Comparison of ENCODE assay signal across 8 cellular contexts in the genomic region with DNA sequence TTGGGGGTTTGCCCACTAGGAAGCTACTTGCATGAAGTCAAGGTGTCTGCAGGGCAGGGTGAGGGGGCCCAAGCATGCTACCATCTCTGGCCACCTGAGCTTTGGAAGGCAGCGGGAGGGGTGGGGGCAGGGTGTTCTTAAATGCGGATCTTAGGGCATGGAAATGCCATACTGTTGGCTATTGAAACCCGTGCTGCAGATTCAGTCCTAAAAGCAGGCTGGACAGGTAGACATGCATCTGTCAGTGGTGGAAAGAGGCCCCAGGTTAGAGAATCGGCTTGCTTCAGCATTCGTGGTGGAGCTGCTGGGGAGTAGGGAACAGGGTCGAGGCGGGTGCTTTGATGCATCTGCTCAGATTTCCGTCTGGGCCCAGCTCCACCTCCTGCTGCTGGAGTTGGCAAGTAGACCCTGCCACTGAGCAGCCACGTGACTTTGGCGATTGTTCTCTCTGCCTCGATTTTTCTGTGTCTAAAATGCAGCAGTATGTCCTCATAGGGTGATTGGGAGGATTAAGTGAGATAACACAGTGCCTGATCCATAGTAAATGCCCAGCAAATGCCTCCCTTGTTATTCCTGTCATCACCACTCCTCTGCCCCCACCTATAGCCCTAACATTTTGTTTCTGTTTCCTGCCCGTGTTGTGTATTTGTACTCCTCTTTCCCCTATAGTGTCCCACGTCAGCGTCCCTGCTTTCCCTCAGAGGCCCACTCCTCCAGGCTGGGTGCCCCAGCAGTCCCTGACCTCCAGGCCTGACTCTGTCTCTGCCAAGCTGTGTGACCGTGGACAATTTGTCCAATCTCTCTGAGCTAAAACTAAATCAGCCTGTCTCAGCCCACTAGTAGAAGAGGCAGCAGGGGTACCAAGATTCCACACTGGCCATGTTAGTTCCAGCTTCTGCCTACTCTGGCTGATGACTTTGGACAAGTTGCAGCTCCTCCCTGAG. TPM values are rescaled to one million over a fixed set of nuclear protein-coding genes. Genes with fewer than 3 reads are reported as not detected.
DNase-seq lines count a peak whose midpoint lies in the region; ATAC-seq and TF ChIP-seq lines count a peak whose summit lies in the region.

No MANE protein-coding gene starts in this region.

- no peaks in the 10 kb centered on the region for H3K36me3 ChIP-seq in suprapubic skin

- BruUV-seq in MCF 10A (replicated peaks; lab: Mats Ljungman, UMichigan) = no TSS peak

- POLR2A ChIA-PET in activated CD4-positive, alpha-beta T cell treated with anti-CD3 and anti-CD28 coated beads for 36 hours (lab: Charles Lee) = no interaction called here
- POLR2A ChIA-PET in MCF 10A (lab: Yijun Ruan, JAX) = interaction anchor here (0.6 to 1.2 kb wide), 9 partner anchors 9 to 80 kb away, joined by 3 to 4 read pairs (median 3); partner anchors contain the start of genes BLOC1S3, GEMIN7 and TRAPPC6A

- intact Hi-C loops in activated CD4-positive, alpha-beta T cell treated with anti-CD3 and anti-CD28 coated beads for 36 hours (cut with DNase I, micrococcal nuclease) = no loop called here
- intact Hi-C loops in MCF 10A (cut with micrococcal nuclease) = loop anchor here (10.0 kb wide), 2 partner anchors 146 to 236 kb away; partner anchors contain the start of gene EXOC3L2

- H3K4me1 ChIP-seq in suprapubic skin = peaks cover 94% of the 10 kb centered on the region

- no peak for ATAC-seq in activated CD4-positive, alpha-beta T cell treated with anti-CD3 and anti-CD28 coated beads for 36 hours
- ATAC-seq in HG03045 (IDR thresholded peaks at IDR 0.05; ENCODE audit: unreplicated experiment) = no peak

- H3K4me3 ChIP-seq in suprapubic skin = peak overlapping the region; percentile 6

- no peak for TF ChIP-seq EP300 in suprapubic skin (IDR thresholded peaks at IDR 0.05)

- peak overlapping the region; percentile 76 for H3K27ac ChIP-seq in suprapubic skin

- CTCF ChIA-PET in activated CD4-positive, alpha-beta T cell treated with anti-CD3 and anti-CD28 coated beads for 36 hours (lab: Charles Lee) = interaction anchor here (0.5 to 1.1 kb wide), 4 partner anchors 12 to 239 kb away, joined by 3 to 4 read pairs (median 3); no protein-coding TSS in a partner anchor
- CTCF ChIA-PET in MCF 10A (lab: Yijun Ruan, JAX) = interaction anchor here (0.7 to 1.5 kb wide), 4 partner anchors 14 to 240 kb away, joined by 3 to 8 read pairs (median 3); no protein-coding TSS in a partner anchor

- H3K27me3 Mint-ChIP-seq in activated CD4-positive, alpha-beta T cell treated with anti-CD3 and anti-CD28 coated beads for 36 hours = no peaks in the 10 kb centered on the region
- H3K27me3 Mint-ChIP-seq in MCF 10A (ENCODE audit: insufficient read depth, unreplicated experiment) = no peaks in the 10 kb centered on the region

- DNase-seq in activated CD4-positive, alpha-beta T cell treated with anti-CD3 and anti-CD28 coated beads for 36 hours = no peak
- no peak for DNase-seq in activated CD4-positive, alpha-beta T cell treated with anti-CD3 and anti-CD28 coated beads for 48 hours
- DNase-seq in MCF 10A (ENCODE audit: unreplicated experiment) (no peak), inferior parietal cortex (ENCODE audit: extremely low spot score) (peak; percentile 73), suprapubic skin (ENCODE audit: low spot score in 2 of 2) (no peak), GM20000 (ENCODE audit: low spot score) (no peak), erythroblast (lab: John Stamatoyannopoulos, UW) (no peak)

- H3K4me3 Mint-ChIP-seq in activated CD4-positive, alpha-beta T cell treated with anti-CD3 and anti-CD28 coated beads for 36 hours = no peak overlapping the region
- peak overlapping the region; percentile 50 for H3K4me3 Mint-ChIP-seq in MCF 10A (ENCODE audit: unreplicated experiment)

- peaks cover 6% of the 10 kb centered on the region for H3K36me3 Mint-ChIP-seq in activated CD4-positive, alpha-beta T cell treated with anti-CD3 and anti-CD28 coated beads for 36 hours (ENCODE audit: low read depth)
- H3K36me3 Mint-ChIP-seq in MCF 10A (ENCODE audit: insufficient read depth, unreplicated experiment) = peaks cover under 1% of the 10 kb centered on the region

- WGBS in suprapubic skin = 36% methylated on average over 15 of the region's 15 CpGs

- TF ChIP-seq CTCF in MCF 10A (IDR thresholded peaks at IDR 0.05; ENCODE audit: unreplicated experiment) (no peak), suprapubic skin (IDR thresholded peaks at IDR 0.05) (no peak), GM20000 (IDR thresholded peaks at IDR 0.05; ENCODE audit: extremely low read depth, missing control alignments) (no peak)

- H3K4me1 Mint-ChIP-seq in activated CD4-positive, alpha-beta T cell treated with anti-CD3 and anti-CD28 coated beads for 36 hours = peaks cover 71% of the 10 kb centered on the region
- H3K4me1 Mint-ChIP-seq in MCF 10A (ENCODE audit: insufficient read depth, unreplicated experiment) = peaks cover 56% of the 10 kb centered on the region

- H3K27ac Mint-ChIP-seq in activated CD4-positive, alpha-beta T cell treated with anti-CD3 and anti-CD28 coated beads for 36 hours = peak overlapping the region; percentile 53
- H3K27ac Mint-ChIP-seq in MCF 10A (ENCODE audit: low read depth, unreplicated experiment) = peak overlapping the region; percentile 65

- no peaks in the 10 kb centered on the region for H3K9me3 ChIP-seq in suprapubic skin

- TF ChIP-seq POLR2A in suprapubic skin (IDR thresholded peaks at IDR 0.05) (no peak), erythroblast (IDR thresholded peaks at IDR 0.05; ENCODE audit: low read length) (no peak)

- no peaks in the 10 kb centered on the region for H3K27me3 ChIP-seq in suprapubic skin

- H3K9me3 Mint-ChIP-seq in activated CD4-positive, alpha-beta T cell treated with anti-CD3 and anti-CD28 coated beads for 36 hours (ENCODE audit: low read depth) = no peaks in the 10 kb centered on the region
- H3K9me3 Mint-ChIP-seq in MCF 10A (ENCODE audit: unreplicated experiment) = no peaks in the 10 kb centered on the region

RNA-seq across cellular contexts. Expression of gene PPP1R37, which starts 5.8 kb away (rescaled TPM):
- 10 to 100 TPM; 12.5 to 14.1 TPM for total RNA-seq in activated CD4-positive, alpha-beta T cell treated with anti-CD3 and anti-CD28 coated beads for 36 hours
- total RNA-seq in MCF 10A (2022) = 22.0 and 22.5 TPM in 2 replicates
- total RNA-seq in suprapubic skin = 10 to 100 TPM; 24.6 to 43.1 (median 33.5) TPM

RNA-seq across cellular contexts. Expression of gene GEMIN7, which starts 19.7 kb away (rescaled TPM):
- 10 to 100 TPM; 35.4 to 35.5 TPM for total RNA-seq in activated CD4-positive, alpha-beta T cell treated with anti-CD3 and anti-CD28 coated beads for 36 hours
- total RNA-seq in MCF 10A (2022) (21.0 and 21.8 TPM in 2 replicates), suprapubic skin (10 to 100 TPM; 18.8 to 29.8 (median 20.5) TPM)

RNA-seq across cellular contexts. Expression of gene ZNF296, which starts 22.5 kb away (rescaled TPM):
- total RNA-seq in activated CD4-positive, alpha-beta T cell treated with anti-CD3 and anti-CD28 coated beads for 36 hours = 1 to 10 TPM; 3.1 to 4.8 TPM
- total RNA-seq in MCF 10A (2022) = 2.0 and 2.7 TPM in 2 replicates
- total RNA-seq in suprapubic skin = 1 to 10 TPM; 4.3 to 5.8 (median 4.9) TPM

RNA-seq across cellular contexts. Expression of gene CLASRP, which starts 59.9 kb away (rescaled TPM):
- 100 to 1,000 TPM; 101 to 103 TPM for total RNA-seq in activated CD4-positive, alpha-beta T cell treated with anti-CD3 and anti-CD28 coated beads for 36 hours
- total RNA-seq in MCF 10A (2022) (71.7 and 83.5 TPM in 2 replicates), suprapubic skin (100 to 1,000 TPM in 1 of 4 donors, 10 to 100 TPM in 3; 55.3 to 135 (median 84.3) TPM)
